Comparison of ENCODE assay signal across 2 cellular contexts in the genomic region with DNA sequence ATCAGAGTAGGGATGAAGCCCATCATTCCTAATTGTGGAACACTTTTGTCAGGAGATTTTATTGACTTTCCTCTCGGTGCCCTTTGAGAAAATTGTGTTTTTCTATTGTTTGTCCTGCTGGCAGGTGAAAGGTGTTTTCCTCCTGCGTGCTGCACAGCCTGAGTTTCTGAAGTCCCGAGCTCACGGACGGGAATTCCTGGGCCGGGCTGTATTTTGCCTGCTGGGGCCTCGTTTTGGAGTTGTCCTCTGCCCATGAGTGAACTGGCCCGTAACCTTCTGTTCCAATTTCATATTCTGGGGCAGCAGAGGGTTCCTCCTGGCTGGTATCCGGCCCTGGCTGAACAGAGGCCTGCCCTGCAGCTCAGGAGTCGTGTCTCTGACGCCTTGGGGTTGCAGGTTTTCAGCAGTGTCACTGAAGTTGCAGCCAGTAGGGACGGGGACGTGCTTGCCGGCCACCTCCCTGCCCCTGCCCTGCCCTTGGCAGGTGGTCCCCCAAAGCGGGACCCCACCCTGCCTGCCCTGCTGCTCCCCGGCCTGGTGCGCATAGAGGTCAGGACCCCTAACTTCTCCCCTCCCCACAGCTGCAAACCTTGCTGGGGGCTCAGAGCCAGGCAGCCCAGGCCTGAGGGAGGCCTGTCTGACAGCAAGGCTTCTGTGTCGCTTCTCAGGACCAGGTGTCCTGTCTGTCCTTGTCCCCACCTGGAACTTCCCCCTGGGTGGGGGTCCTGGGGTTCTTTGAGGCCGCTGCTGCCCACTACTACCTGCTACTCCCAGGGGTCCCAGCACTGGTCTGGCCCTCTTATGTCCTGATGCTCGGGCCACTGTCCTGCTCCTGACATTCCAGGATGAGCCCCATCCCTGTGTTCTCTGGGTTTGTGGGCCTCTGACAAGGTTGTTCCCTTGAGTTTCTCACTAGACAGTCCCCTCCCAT.
TF ChIP-seq lines count a peak whose summit lies in the region.

No MANE protein-coding gene starts in this region.

TF ChIP-seq in SK-N-SH treated with all-trans-retinoic acid at 6 μM for 48 hours, 23 proteins besides CTCF, POLR2A, EP300 and RAD21 (continued from another document):
- TF ChIP-seq, protein P1, sequence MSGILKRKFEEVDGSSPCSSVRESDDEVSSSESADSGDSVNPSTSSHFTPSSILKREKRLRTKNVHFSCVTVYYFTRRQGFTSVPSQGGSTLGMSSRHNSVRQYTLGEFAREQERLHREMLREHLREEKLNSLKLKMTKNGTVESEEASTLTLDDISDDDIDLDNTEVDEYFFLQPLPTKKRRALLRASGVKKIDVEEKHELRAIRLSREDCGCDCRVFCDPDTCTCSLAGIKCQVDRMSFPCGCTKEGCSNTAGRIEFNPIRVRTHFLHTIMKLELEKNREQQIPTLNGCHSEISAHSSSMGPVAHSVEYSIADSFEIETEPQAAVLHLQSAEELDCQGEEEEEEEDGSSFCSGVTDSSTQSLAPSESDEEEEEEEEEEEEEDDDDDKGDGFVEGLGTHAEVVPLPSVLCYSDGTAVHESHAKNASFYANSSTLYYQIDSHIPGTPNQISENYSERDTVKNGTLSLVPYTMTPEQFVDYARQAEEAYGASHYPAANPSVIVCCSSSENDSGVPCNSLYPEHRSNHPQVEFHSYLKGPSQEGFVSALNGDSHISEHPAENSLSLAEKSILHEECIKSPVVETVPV (CRISPR knock-in tag; IDR thresholded peaks at IDR 0.05): 0 out of 2 replicates have a peak, but pooled peaks have one; percentile 24

TF ChIP-seq in SK-N-SH, 30 proteins besides CTCF, POLR2A, EP300 and RAD21 (continued from another document):
- TF ChIP-seq REST (IDR thresholded peaks at IDR 0.05; ENCODE audit: low read depth, low read length): no peak
- no peak for TF ChIP-seq RFX5 (IDR thresholded peaks at IDR 0.05; ENCODE audit: low read length)
- no peak for TF ChIP-seq EZH2phosphoT487 (IDR thresholded peaks at IDR 0.05; ENCODE audit: borderline replicate concordance, low read depth)
- no peak for TF ChIP-seq RCOR1 (IDR thresholded peaks at IDR 0.05; ENCODE audit: low read length)
- TF ChIP-seq NRF1 (IDR thresholded peaks at IDR 0.05; ENCODE audit: low read depth, low read length): no peak
- no peak for TF ChIP-seq JUND (IDR thresholded peaks at IDR 0.05)
- no peak for TF ChIP-seq RXRA (IDR thresholded peaks at IDR 0.05; ENCODE audit: borderline replicate concordance, low read depth)
- no peak for TF ChIP-seq MAX (IDR thresholded peaks at IDR 0.05; ENCODE audit: low read depth)
- TF ChIP-seq, protein P2, sequence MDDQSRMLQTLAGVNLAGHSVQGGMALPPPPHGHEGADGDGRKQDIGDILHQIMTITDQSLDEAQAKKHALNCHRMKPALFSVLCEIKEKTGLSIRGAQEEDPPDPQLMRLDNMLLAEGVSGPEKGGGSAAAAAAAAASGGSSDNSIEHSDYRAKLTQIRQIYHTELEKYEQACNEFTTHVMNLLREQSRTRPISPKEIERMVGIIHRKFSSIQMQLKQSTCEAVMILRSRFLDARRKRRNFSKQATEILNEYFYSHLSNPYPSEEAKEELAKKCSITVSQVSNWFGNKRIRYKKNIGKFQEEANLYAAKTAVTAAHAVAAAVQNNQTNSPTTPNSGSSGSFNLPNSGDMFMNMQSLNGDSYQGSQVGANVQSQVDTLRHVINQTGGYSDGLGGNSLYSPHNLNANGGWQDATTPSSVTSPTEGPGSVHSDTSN (IDR thresholded peaks at IDR 0.05): no peak
- TF ChIP-seq ELF1 (IDR thresholded peaks at IDR 0.05): no peak
